ENCODE assay signal across 15 cellular contexts in genomic region chr17:78006338-78006737, GRCh38. TPM values are rescaled to one million over a fixed set of nuclear protein-coding genes. Genes with fewer than 3 reads are reported as not detected.
DNase-seq lines count a peak whose midpoint lies in the region; ATAC-seq and TF ChIP-seq lines count a peak whose summit lies in the region.
"Had no signal": no experiment of that assay in that cellular context is flagged by ENCODE, and none has a peak within 500 bp of the region (broad histone marks: within the 10 kb centered on the region; RNA-seq: fewer than 3 reads in every experiment).

No MANE protein-coding gene starts in this region.

- no peak overlapping the region for H3K27ac ChIP-seq in CD8-positive, alpha-beta T cell (ENCODE audit: low read depth, low read length)
- H3K27ac ChIP-seq in hepatocyte, result no peak overlapping the region
- H3K27ac ChIP-seq: 22Rv1, HL-60 had no signal

- DNase-seq in activated CD4-positive, alpha-beta T cell treated with anti-CD3 and anti-CD28 coated beads, Interleukin-2, amount 10 ng/mL, durations not matched to agents 24 days and 14 days, result no peak
- DNase-seq in activated CD4-positive, alpha-beta T cell treated with anti-CD3 and anti-CD28 coated beads for 4 hours, result no peak
- no peak for DNase-seq in CD8-positive, alpha-beta T cell
- no peak for DNase-seq in activated naive CD8-positive, alpha-beta T cell treated with anti-CD3 and anti-CD28 coated beads, Interleukin-2, amount 10 ng/mL, durations not matched to agents 7 days and 5 days
- no peak for DNase-seq in immature natural killer cell
- DNase-seq in hepatocyte (ENCODE audit: low spot score), result no peak
- no peak for DNase-seq in ureter (ENCODE audit: low spot score)
- DNase-seq: DMS79, H7 had no signal

- no peak overlapping the region for H3K4me3 ChIP-seq in CD8-positive, alpha-beta T cell (ENCODE audit: low read depth, low read length)
- no peak overlapping the region for H3K4me3 ChIP-seq in hepatocyte
- H3K4me3 ChIP-seq: GM12878, GM23338 had no signal

- peak overlapping the region; percentile 52 for H3K27ac Mint-ChIP-seq in activated CD4-positive, alpha-beta T cell treated with anti-CD3 and anti-CD28 coated beads, Interleukin-2, amount 10 ng/mL, durations not matched to agents 24 days and 14 days
- H3K27ac Mint-ChIP-seq in CD8-positive, alpha-beta T cell, result peak overlapping the region; percentile 64
- peak overlapping the region; percentile 43 for H3K27ac Mint-ChIP-seq in activated naive CD8-positive, alpha-beta T cell treated with anti-CD3 and anti-CD28 coated beads, Interleukin-2, amount 10 ng/mL, durations not matched to agents 7 days and 5 days
- H3K27ac Mint-ChIP-seq in immature natural killer cell, result peak overlapping the region in 5 of 6 donors; percentile 23 to 76 (median 65)
- H3K27ac Mint-ChIP-seq: GM23338 had no signal

- ATAC-seq in CD8-positive, alpha-beta T cell, result no peak
- ATAC-seq in activated naive CD8-positive, alpha-beta T cell treated with anti-CD3 and anti-CD28 coated beads, Interleukin-2, amount 10 ng/mL, durations not matched to agents 7 days and 5 days (ENCODE audit: low read depth), result no peak
- ATAC-seq in activated CD4-positive, CD25-positive, alpha-beta regulatory T cell treated with anti-CD3 and anti-CD28 coated beads, Interleukin-2, amount 50 U/mL, for 24 hours, result no peak
- ATAC-seq: GM12878, GM23338 had no signal

- peaks cover 3% of the 10 kb centered on the region for H3K36me3 ChIP-seq in CD8-positive, alpha-beta T cell (ENCODE audit: insufficient read depth, low read length)
- no peaks in the 10 kb centered on the region for H3K36me3 ChIP-seq in hepatocyte (replicated peaks; ENCODE audit: insufficient read depth, low read depth)

- no peaks in the 10 kb centered on the region for H3K9me2 ChIP-seq in hepatocyte (replicated peaks; ENCODE audit: insufficient read depth)

- peaks cover 17% of the 10 kb centered on the region for H3K36me3 Mint-ChIP-seq in activated CD4-positive, alpha-beta T cell treated with anti-CD3 and anti-CD28 coated beads, Interleukin-2, amount 10 ng/mL, durations not matched to agents 24 days and 14 days (ENCODE audit: low read depth)
- H3K36me3 Mint-ChIP-seq in CD8-positive, alpha-beta T cell, result peaks cover 61% of the 10 kb centered on the region
- peaks cover 13% of the 10 kb centered on the region for H3K36me3 Mint-ChIP-seq in activated naive CD8-positive, alpha-beta T cell treated with anti-CD3 and anti-CD28 coated beads, Interleukin-2, amount 10 ng/mL, durations not matched to agents 7 days and 5 days
- peaks cover 0 to 14% (median 4%) of the 10 kb centered on the region in 3 donors for H3K36me3 Mint-ChIP-seq in immature natural killer cell

- H3K4me1 Mint-ChIP-seq in activated CD4-positive, alpha-beta T cell treated with anti-CD3 and anti-CD28 coated beads, Interleukin-2, amount 10 ng/mL, durations not matched to agents 24 days and 14 days, result peaks cover 3% of the 10 kb centered on the region
- H3K4me1 Mint-ChIP-seq in CD8-positive, alpha-beta T cell (ENCODE audit: low read depth), result peaks cover 33% of the 10 kb centered on the region
- H3K4me1 Mint-ChIP-seq in activated naive CD8-positive, alpha-beta T cell treated with anti-CD3 and anti-CD28 coated beads, Interleukin-2, amount 10 ng/mL, durations not matched to agents 7 days and 5 days, result peaks cover 12% of the 10 kb centered on the region
- peaks cover 18 to 43% of the 10 kb centered on the region in 2 donors for H3K4me1 Mint-ChIP-seq in immature natural killer cell

- peaks cover 11% of the 10 kb centered on the region for H3K79me2 ChIP-seq in hepatocyte

- no peaks in the 10 kb centered on the region for H3K27me3 Mint-ChIP-seq in activated CD4-positive, alpha-beta T cell treated with anti-CD3 and anti-CD28 coated beads, Interleukin-2, amount 10 ng/mL, durations not matched to agents 24 days and 14 days
- no peaks in the 10 kb centered on the region for H3K27me3 Mint-ChIP-seq in CD8-positive, alpha-beta T cell (ENCODE audit: low read depth)
- H3K27me3 Mint-ChIP-seq in activated naive CD8-positive, alpha-beta T cell treated with anti-CD3 and anti-CD28 coated beads, Interleukin-2, amount 10 ng/mL, durations not matched to agents 7 days and 5 days, result no peaks in the 10 kb centered on the region
- H3K27me3 Mint-ChIP-seq in immature natural killer cell (ENCODE audit: low read depth in 3 of 3), result peaks cover 0 to 2% (median 0%) of the 10 kb centered on the region in 3 donors

- H3K4me1 ChIP-seq in CD8-positive, alpha-beta T cell (ENCODE audit: insufficient read depth, low read length), result peaks cover 22% of the 10 kb centered on the region
- H3K4me1 ChIP-seq in hepatocyte (ENCODE audit: insufficient read depth), result no peaks in the 10 kb centered on the region

- CTCF ChIA-PET in CD8-positive, alpha-beta T cell (lab: Charles Lee), result no interaction called here

- H3K4me2 ChIP-seq in hepatocyte, result no peak overlapping the region
- H3K4me2 ChIP-seq: GM23338 had no signal

- no peaks in the 10 kb centered on the region for H3K9me3 ChIP-seq in CD8-positive, alpha-beta T cell (ENCODE audit: low read length)
- H3K9me3 ChIP-seq in hepatocyte (ENCODE audit: low read depth), result no peaks in the 10 kb centered on the region

- H2AFZ ChIP-seq in hepatocyte, result no peak overlapping the region
- H2AFZ ChIP-seq: GM23338 had no signal

- H3K4me3 Mint-ChIP-seq in activated CD4-positive, alpha-beta T cell treated with anti-CD3 and anti-CD28 coated beads, Interleukin-2, amount 10 ng/mL, durations not matched to agents 24 days and 14 days, result no peak overlapping the region
- no peak overlapping the region for H3K4me3 Mint-ChIP-seq in CD8-positive, alpha-beta T cell
- H3K4me3 Mint-ChIP-seq in activated naive CD8-positive, alpha-beta T cell treated with anti-CD3 and anti-CD28 coated beads, Interleukin-2, amount 10 ng/mL, durations not matched to agents 7 days and 5 days, result no peak overlapping the region
- no peak overlapping the region for H3K4me3 Mint-ChIP-seq in immature natural killer cell
- H3K4me3 Mint-ChIP-seq: CD14-positive monocyte, GM23338 had no signal

- no peaks in the 10 kb centered on the region for H4K20me1 ChIP-seq in hepatocyte (ENCODE audit: insufficient read depth, poor library complexity, severe bottlenecking)

- H3K27me3 ChIP-seq in CD8-positive, alpha-beta T cell (ENCODE audit: insufficient read depth, low read length), result no peaks in the 10 kb centered on the region
- H3K27me3 ChIP-seq in hepatocyte, result no peaks in the 10 kb centered on the region

- TF ChIP-seq CTCF in CD8-positive, alpha-beta T cell (IDR thresholded peaks at IDR 0.05), result no peak
- TF ChIP-seq CTCF in hepatocyte (IDR thresholded peaks at IDR 0.05; ENCODE audit: poor library complexity), result no peak

- no peaks in the 10 kb centered on the region for H3K9me3 Mint-ChIP-seq in activated CD4-positive, alpha-beta T cell treated with anti-CD3 and anti-CD28 coated beads, Interleukin-2, amount 10 ng/mL, durations not matched to agents 24 days and 14 days
- no peaks in the 10 kb centered on the region for H3K9me3 Mint-ChIP-seq in CD8-positive, alpha-beta T cell
- no peaks in the 10 kb centered on the region for H3K9me3 Mint-ChIP-seq in activated naive CD8-positive, alpha-beta T cell treated with anti-CD3 and anti-CD28 coated beads, Interleukin-2, amount 10 ng/mL, durations not matched to agents 7 days and 5 days
- no peaks in the 10 kb centered on the region for H3K9me3 Mint-ChIP-seq in immature natural killer cell
- H3K9me3 Mint-ChIP-seq: CD14-positive monocyte, GM23338 had no signal

- POLR2A ChIA-PET in CD8-positive, alpha-beta T cell (lab: Charles Lee), result no interaction called here
- POLR2A ChIA-PET in activated naive CD8-positive, alpha-beta T cell treated with anti-CD3 and anti-CD28 coated beads, Interleukin-2, amount 10 ng/mL, durations not matched to agents 7 days and 5 days (lab: Charles Lee), result no interaction called here

- intact Hi-C loops in activated CD4-positive, alpha-beta T cell treated with anti-CD3 and anti-CD28 coated beads, Interleukin-2, amount 10 ng/mL, durations not matched to agents 24 days and 14 days (cut with micrococcal nuclease), result no loop called here
- intact Hi-C loops in CD8-positive, alpha-beta T cell (cut with DNase I, micrococcal nuclease), result no loop called here

RNA-seq across cellular contexts. Expression of gene TNRC6C, which starts 47.8 kb away (rescaled TPM):
- 16.0 and 16.6 TPM in 2 replicates for total RNA-seq in activated CD4-positive, alpha-beta T cell treated with anti-CD3 and anti-CD28 coated beads, Interleukin-2, amount 10 ng/mL, durations not matched to agents 24 days and 14 days
- total RNA-seq in CD8-positive, alpha-beta T cell, result 10 to 100 TPM; 49.3 to 53.8 TPM
- 10 to 100 TPM; 74.7 TPM for total RNA-seq in activated naive CD8-positive, alpha-beta T cell treated with anti-CD3 and anti-CD28 coated beads, Interleukin-2, amount 10 ng/mL, durations not matched to agents 7 days and 5 days
- polyA plus RNA-seq in immature natural killer cell, result 1 to 10 TPM in 2 of 3 donors, under 1 TPM in 1; 0.71 to 5.5 (median 4.8) TPM
- total RNA-seq in hepatocyte, result 3.5 and 4.2 TPM in 2 replicates
- 5.1 and 5.6 TPM in 2 replicates for polyA plus RNA-seq in hepatocyte
- 36.7 TPM for total RNA-seq in ureter
